ENCODE assay signal across 12 cellular contexts in genomic region chr1:178609015-178609414, GRCh38.
A peak's percentile ranks its signal among the peaks of the same experiment; 100 is the strongest.
DNase-seq lines count a peak whose midpoint lies in the region; ATAC-seq, FAIRE-seq and TF ChIP-seq lines count a peak whose summit lies in the region.
"Had no signal": no experiment of that assay in that cellular context is flagged by ENCODE, and none has a peak within 500 bp of the region (broad histone marks: within the 10 kb centered on the region; RNA-seq: fewer than 3 reads in every experiment).

No MANE protein-coding gene starts in this region.

- H3K9me3 ChIP-seq in mucosa of rectum (ENCODE audit: control insufficient read depth in 2 of 2, low read length in 2 of 2) = no peaks in the 10 kb centered on the region
- H3K9me3 ChIP-seq: neutrophil had no signal

- H3K27me3 ChIP-seq in bronchial epithelial cell (ENCODE audit: control insufficient read depth, insufficient read depth, low read length) = no peaks in the 10 kb centered on the region
- no peaks in the 10 kb centered on the region for H3K27me3 ChIP-seq in mucosa of rectum (ENCODE audit: control insufficient read depth in 2 of 2, insufficient read depth in 2 of 2, low read length in 2 of 2)
- H3K27me3 ChIP-seq: neutrophil had no signal

- TF ChIP-seq CTCF in bronchial epithelial cell (IDR thresholded peaks at IDR 0.05; ENCODE audit: insufficient read depth, low read length, severe bottlenecking) = no peak

- ATAC-seq in GM21576 (IDR thresholded peaks at IDR 0.05; ENCODE audit: unreplicated experiment) = no peak

- H3K4me1 ChIP-seq in mucosa of rectum (ENCODE audit: control insufficient read depth in 2 of 2, insufficient read depth in 2 of 2, low read length in 2 of 2) = peaks cover 0 to 5% of the 10 kb centered on the region in 2 donors

- H3K27ac ChIP-seq in mucosa of rectum (ENCODE audit: low read depth in 2 of 2, low read length in 2 of 2) = peak overlapping the region; percentile 25 to 27
- H3K27ac ChIP-seq: neutrophil had no signal

- no peak for FAIRE-seq in HTR-8/SVneo (lab: Jason Lieb, UNC)
- no peak for FAIRE-seq in bronchial epithelial cell (lab: Jason Lieb, UNC)

- no peak overlapping the region for H3K9ac ChIP-seq in mucosa of rectum (ENCODE audit: low read depth in 1 of 2, low read length in 2 of 2)

- H3K4me3 ChIP-seq in bronchial epithelial cell (ENCODE audit: low read depth, low read length) = no peak overlapping the region
- no peak overlapping the region for H3K4me3 ChIP-seq in mucosa of rectum (ENCODE audit: low read length in 2 of 2)

- DNase-seq in AG20443 (ENCODE audit: low spot score) (peak; percentile 58), HTR-8/SVneo (ENCODE audit: insufficient read length, low spot score) (peak; percentile 29), bronchial epithelial cell (ENCODE audit: low read depth) (peak; percentile 83), T-helper 9 cell (no peak)
- DNase-seq in stimulated activated CD4-positive, alpha-beta T cell treated with anti-CD3 and anti-CD28 coated beads, Interleukin-4, amount 100 ng/mL, for 24 hours = no peak
- no peak for DNase-seq in activated naive CD4-positive, alpha-beta T cell (lab: John Stamatoyannopoulos, UW)
- DNase-seq: activated CD4-positive, alpha-beta T cell treated with anti-CD3 and anti-CD28 coated beads, Interleukin-2, amount 50 U/mL, for 1 hour; activated naive CD8-positive, alpha-beta T cell treated with anti-CD3 and anti-CD28 coated beads, Interleukin-2, amount 10 ng/mL, durations not matched to agents 7 days and 5 days; hypothalamus had no signal

- no peaks in the 10 kb centered on the region for H3K36me3 ChIP-seq in bronchial epithelial cell (ENCODE audit: control insufficient read depth, insufficient read depth, low read length)
- H3K36me3 ChIP-seq in mucosa of rectum (ENCODE audit: control insufficient read depth in 2 of 2, insufficient read depth in 2 of 2, low read length in 2 of 2) = no peaks in the 10 kb centered on the region
- H3K36me3 ChIP-seq: neutrophil had no signal

Comparison
In these comparisons a context has a peak if more than half of its experiments do, and no peak if none do; other contexts are left out.
1. DNase-seq: peak in AG20443 (single experiment), HTR-8/SVneo (single experiment) and bronchial epithelial cell (single experiment); none in T-helper 9 cell (single experiment), stimulated activated CD4-positive, alpha-beta T cell treated with anti-CD3 and anti-CD28 coated beads, Interleukin-4, amount 100 ng/mL, for 24 hours (single experiment) and activated naive CD4-positive, alpha-beta T cell (0 of 4).